8 cellular contexts compared by ENCODE assay signal in genomic region chr17:78865682-78866390, GRCh38. TPM values are rescaled to one million over a fixed set of nuclear protein-coding genes. Genes with fewer than 3 reads are reported as not detected.
DNase-seq lines count a peak whose midpoint lies in the region; ATAC-seq and TF ChIP-seq lines count a peak whose summit lies in the region.

No MANE protein-coding gene starts in this region.

- no peak overlapping the region for H3K4me3 ChIP-seq in Peyer's patch
- peak overlapping the region; percentile 11 for H3K4me3 ChIP-seq in suprapubic skin

- no peaks in the 10 kb centered on the region for H3K36me3 Mint-ChIP-seq in CD4-positive, alpha-beta T cell (ENCODE audit: low read depth)
- no peaks in the 10 kb centered on the region for H3K36me3 Mint-ChIP-seq in activated T-helper 17 cell treated with anti-CD3 and anti-CD28 coated beads, Interleukin-2, amount 50 U/mL, for 72 hours (ENCODE audit: low read depth)

- H3K36me3 ChIP-seq in Peyer's patch (peaks cover 0 to 5% (median 0%) of the 10 kb centered on the region in 3 donors), suprapubic skin (peaks cover 21% of the 10 kb centered on the region)

- TF ChIP-seq EP300 in suprapubic skin (IDR thresholded peaks at IDR 0.05) = no peak

- H3K4me3 Mint-ChIP-seq in CD4-positive, alpha-beta T cell = no peak overlapping the region
- no peak overlapping the region for H3K4me3 Mint-ChIP-seq in activated T-helper 17 cell treated with anti-CD3 and anti-CD28 coated beads, Interleukin-2, amount 50 U/mL, for 72 hours

- intact Hi-C loops in CD4-positive, alpha-beta T cell (cut with DNase I, micrococcal nuclease) = loop anchor here (1.0 to 5.0 kb wide), 3 partner anchors 56 to 105 kb away; partner anchors contain the start of gene TIMP2 (in 1 of the 2)

- no peaks in the 10 kb centered on the region for H3K4me1 Mint-ChIP-seq in CD4-positive, alpha-beta T cell (ENCODE audit: low read depth)
- H3K4me1 Mint-ChIP-seq in activated T-helper 17 cell treated with anti-CD3 and anti-CD28 coated beads, Interleukin-2, amount 50 U/mL, for 72 hours = no peaks in the 10 kb centered on the region

- 25% methylated on average over 19 of the region's 19 CpGs for WGBS in suprapubic skin

- CTCF ChIA-PET in CD4-positive, alpha-beta T cell (lab: Charles Lee) = interaction anchor here (0.6 to 1.2 kb wide), 5 partner anchors 9 to 105 kb away, joined by 3 to 13 read pairs (median 4); no protein-coding TSS in a partner anchor

- no peaks in the 10 kb centered on the region for H3K27me3 Mint-ChIP-seq in CD4-positive, alpha-beta T cell
- H3K27me3 Mint-ChIP-seq in activated T-helper 17 cell treated with anti-CD3 and anti-CD28 coated beads, Interleukin-2, amount 50 U/mL, for 72 hours = no peaks in the 10 kb centered on the region

- H3K27ac Mint-ChIP-seq in CD4-positive, alpha-beta T cell = no peak overlapping the region
- no peak overlapping the region for H3K27ac Mint-ChIP-seq in activated T-helper 17 cell treated with anti-CD3 and anti-CD28 coated beads, Interleukin-2, amount 50 U/mL, for 72 hours

- POLR2A ChIA-PET in CD4-positive, alpha-beta T cell (lab: Charles Lee) = interaction anchor here (0.6 to 1.2 kb wide), 2 partner anchors 9 to 106 kb away, joined by 4 to 5 read pairs; no protein-coding TSS in a partner anchor

- no peaks in the 10 kb centered on the region for H3K27me3 ChIP-seq in CD4-positive, alpha-beta T cell (ENCODE audit: control insufficient read depth, insufficient read depth, low read length)
- H3K27me3 ChIP-seq in Peyer's patch (no peaks in the 10 kb centered on the region), suprapubic skin (no peaks in the 10 kb centered on the region)

- H3K9me3 Mint-ChIP-seq in CD4-positive, alpha-beta T cell = no peaks in the 10 kb centered on the region
- H3K9me3 Mint-ChIP-seq in activated T-helper 17 cell treated with anti-CD3 and anti-CD28 coated beads, Interleukin-2, amount 50 U/mL, for 72 hours = no peaks in the 10 kb centered on the region

- peak; percentile 35 to 65 (median 50) for DNase-seq in CD4-positive, alpha-beta T cell
- DNase-seq in HuH-7 (ENCODE audit: low spot score) = peak; percentile 85
- peak; percentile 69 to 91 (median 86) for DNase-seq in Peyer's patch
- DNase-seq in fibroblast of the conjunctiva (ENCODE audit: low read depth) = peak; percentile 60
- DNase-seq in occipital lobe (lab: John Stamatoyannopoulos, UW) = peak; percentile 69
- peak in 1 of 2 donors; percentile 84 for DNase-seq in suprapubic skin (ENCODE audit: low spot score in 2 of 2)

- peak; percentile 74 for ATAC-seq in CD4-positive, alpha-beta T cell (ENCODE audit: poor library complexity)
- ATAC-seq in activated T-helper 17 cell treated with anti-CD3 and anti-CD28 coated beads, Interleukin-2, amount 50 U/mL, for 72 hours (replicated peaks) = peak; percentile 71
- no peak for ATAC-seq in GM19397 (IDR thresholded peaks at IDR 0.05; ENCODE audit: unreplicated experiment)

- TF ChIP-seq POLR2A in Peyer's patch (IDR thresholded peaks at IDR 0.05) = no peak
- no peak for TF ChIP-seq POLR2A in suprapubic skin (IDR thresholded peaks at IDR 0.05)

- no peaks in the 10 kb centered on the region for H3K9me3 ChIP-seq in CD4-positive, alpha-beta T cell (ENCODE audit: control insufficient read depth, low read length)
- H3K9me3 ChIP-seq in Peyer's patch = no peaks in the 10 kb centered on the region
- H3K9me3 ChIP-seq in suprapubic skin = no peaks in the 10 kb centered on the region

- TF ChIP-seq CTCF in CD4-positive, alpha-beta T cell (IDR thresholded peaks at IDR 0.05) = peak; percentile 94
- TF ChIP-seq CTCF in Peyer's patch (IDR thresholded peaks at IDR 0.05) (peak; percentile 73 to 92 (median 89)), suprapubic skin (IDR thresholded peaks at IDR 0.05) (peak; percentile 79 to 89)

- H3K27ac ChIP-seq in CD4-positive, alpha-beta T cell (ENCODE audit: low read depth, low read length) = no peak overlapping the region
- H3K27ac ChIP-seq in Peyer's patch (no peak overlapping the region), suprapubic skin (peak overlapping the region; percentile 15)

- peaks cover 0 to 7% (median 0%) of the 10 kb centered on the region in 4 donors for H3K4me1 ChIP-seq in Peyer's patch
- peaks cover 41% of the 10 kb centered on the region for H3K4me1 ChIP-seq in suprapubic skin

RNA-seq across cellular contexts. Expression of gene USP36, which starts 25.2 kb away (rescaled TPM):
- total RNA-seq in CD4-positive, alpha-beta T cell = 100 to 1,000 TPM; 489 to 494 TPM
- 100 to 1,000 TPM in 1 of 4 donors, 10 to 100 TPM in 3; 20.7 to 130 (median 59.9) TPM for total RNA-seq in Peyer's patch
- total RNA-seq in activated T-helper 17 cell treated with anti-CD3 and anti-CD28 coated beads, Interleukin-2, amount 50 U/mL, for 72 hours = 100 to 1,000 TPM in 1 of 2 donors, 10 to 100 TPM in 1; 95.3 to 139 TPM
- total RNA-seq in occipital lobe = 21.4 TPM
- total RNA-seq in suprapubic skin = 100 to 1,000 TPM in 1 of 4 donors, 10 to 100 TPM in 3; 60.1 to 118 (median 74.4) TPM

RNA-seq across cellular contexts. Expression of gene CEP295NL, which starts 37.2 kb away (rescaled TPM):
- total RNA-seq in CD4-positive, alpha-beta T cell = 1 to 10 TPM; 2.6 to 2.7 TPM
- 10 to 100 TPM in 2 of 4 donors, 1 to 10 TPM in 2; 1.1 to 45.4 (median 9.1) TPM for total RNA-seq in Peyer's patch
- total RNA-seq in activated T-helper 17 cell treated with anti-CD3 and anti-CD28 coated beads, Interleukin-2, amount 50 U/mL, for 72 hours = not detected
- total RNA-seq in occipital lobe = 1.4 TPM
- total RNA-seq in suprapubic skin = 10 to 100 TPM in 1 of 4 donors, 1 to 10 TPM in 3; 2.4 to 11.1 (median 3.5) TPM

RNA-seq across cellular contexts. Expression of gene TIMP2, which starts 59.4 kb away (rescaled TPM):
- 1 to 10 TPM; 6.2 to 7.0 TPM for total RNA-seq in CD4-positive, alpha-beta T cell
- total RNA-seq in Peyer's patch (10 to 100 TPM; 27.2 to 73.2 (median 45.0) TPM), occipital lobe (33.2 TPM), suprapubic skin (100 to 1,000 TPM in 1 of 4 donors, 10 to 100 TPM in 3; 48.4 to 114 (median 76.0) TPM)
- under 1 TPM; 0.74 to 0.86 TPM for total RNA-seq in activated T-helper 17 cell treated with anti-CD3 and anti-CD28 coated beads, Interleukin-2, amount 50 U/mL, for 72 hours
